ENCODE assay signal across 3 cellular contexts in the genomic region with DNA sequence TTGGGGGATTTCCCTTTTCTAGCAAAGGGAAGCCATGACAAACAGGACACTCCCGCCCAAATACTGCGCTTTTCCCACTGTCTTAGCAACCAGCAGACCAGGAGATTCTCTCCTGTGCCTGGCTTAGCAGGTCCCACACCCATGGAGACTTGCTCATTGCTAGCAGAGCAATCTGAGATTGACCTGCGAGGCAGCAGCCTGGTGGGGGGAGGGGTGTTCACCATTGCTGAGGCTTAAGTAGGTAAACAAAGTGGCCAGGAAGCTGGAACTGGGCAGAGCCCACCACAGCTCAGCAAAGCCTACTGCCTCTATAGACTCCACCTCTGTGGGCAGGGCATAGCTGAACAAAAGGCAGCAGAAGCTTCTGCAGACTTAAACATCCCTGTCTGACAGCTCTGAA.
A peak's percentile ranks its signal among the peaks of the same experiment; 100 is the strongest.
DNase-seq lines count a peak whose midpoint lies in the region; ATAC-seq, FAIRE-seq and TF ChIP-seq lines count a peak whose summit lies in the region.
"Not testable (repeated sequence)": the region's sequence is repeated elsewhere in the genome, so short reads cannot be mapped to it uniquely, and the experiment has no call there.

No MANE protein-coding gene starts in this region.

- H3K4me2 ChIP-seq in HepG2 (ENCODE audit: low read depth, low read length); neuronal stem cell (ENCODE audit: insufficient read depth, low read length, poor library complexity, severe bottlenecking): not testable (repeated sequence)

- H3K9me3 ChIP-seq in NT2/D1 (ENCODE audit: insufficient read depth, low read length); HepG2 (ENCODE audit: low read length); neuronal stem cell (replicated peaks in 1 of 2; ENCODE audit: control insufficient read depth in 2 of 2, insufficient read depth in 1 of 2, low read depth in 1 of 2, low read length in 2 of 2): not testable (repeated sequence)

- not testable (repeated sequence) for H2BK5ac ChIP-seq in neuronal stem cell (ENCODE audit: low read length)

- not testable (repeated sequence) for ATAC-seq in HepG2

- H3K36me3 ChIP-seq in NT2/D1 (ENCODE audit: insufficient read depth, insufficient read length, low read length); HepG2 (replicated peaks in 1 of 2; ENCODE audit: control insufficient read depth in 1 of 2, insufficient read depth in 2 of 2, low read length in 2 of 2); neuronal stem cell (replicated peaks in 1 of 2; ENCODE audit: control insufficient read depth in 2 of 2, insufficient read depth in 2 of 2, low read length in 2 of 2): not testable (repeated sequence)

- in situ Hi-C loops in HepG2 (cut with HindIII; ENCODE audit: extremely low pct_ligation_motif_present, low pct_unique_long_range_greater_than_20kb): not testable (repeated sequence)

- WGBS in HepG2 (ENCODE audit: low lambda C conversion rate): no CpG with 5 or more reads among the region's 3 CpGs
- no CpG with 5 or more reads among the region's 3 CpGs for WGBS in neuronal stem cell (ENCODE audit: extremely low coverage in 2 of 2, insufficient read length in 2 of 2, insufficient replicate concordance in 1 of 2), 2 donors

- BruUV-seq in HepG2 (replicated peaks; lab: Mats Ljungman, UMichigan): not testable (repeated sequence)

- H3K79me2 ChIP-seq in HepG2 (ENCODE audit: insufficient read depth, low read length): not testable (repeated sequence)

- H3K4me3 ChIP-seq in NT2/D1 (ENCODE audit: insufficient read length, low read depth); HepG2 (replicated peaks in 1 of 3; ENCODE audit: insufficient read depth in 1 of 3, low read depth in 2 of 3, low read length in 3 of 3); neuronal stem cell (ENCODE audit: low read length in 2 of 2): not testable (repeated sequence)

- H4K91ac ChIP-seq in neuronal stem cell (ENCODE audit: low read depth, low read length, poor library complexity): not testable (repeated sequence)

- H4K20me1 ChIP-seq in HepG2 (ENCODE audit: insufficient read depth, low read length): not testable (repeated sequence)

- not testable (repeated sequence) for H2BK120ac ChIP-seq in neuronal stem cell (ENCODE audit: low read depth, low read length)

- FAIRE-seq in HepG2 (lab: Jason Lieb, UNC): not testable (repeated sequence)

- not testable (repeated sequence) for H3K79me1 ChIP-seq in neuronal stem cell (ENCODE audit: low read depth, low read length)

- not testable (repeated sequence) for H3K27ac ChIP-seq in HepG2 (ENCODE audit: extremely low read length, insufficient read depth, low read length); neuronal stem cell (replicated peaks; ENCODE audit: low read length)

- TF ChIP-seq RAD21 in HepG2 (CRISPR knock-in tag; IDR thresholded peaks at IDR 0.05): not testable (repeated sequence)

- not testable (repeated sequence) for H4K8ac ChIP-seq in neuronal stem cell (ENCODE audit: low read depth, low read length)

- not testable (repeated sequence) for H3K4ac ChIP-seq in neuronal stem cell (ENCODE audit: low read length)

- H2BK12ac ChIP-seq in neuronal stem cell (ENCODE audit: low read length): not testable (repeated sequence)

- peak overlapping the region; percentile 48 for H3K18ac ChIP-seq in neuronal stem cell (ENCODE audit: low read length)

- H3K23ac ChIP-seq in neuronal stem cell (ENCODE audit: low read depth, low read length, poor library complexity): not testable (repeated sequence)

- H2AFZ ChIP-seq in HepG2 (ENCODE audit: low read length); neuronal stem cell (ENCODE audit: low read length): not testable (repeated sequence)

- CTCF ChIA-PET in HepG2 (lab: Yijun Ruan, JAX; ENCODE audit: low intra/inter-chr PET ratio, low total read pairs): not testable (repeated sequence)

- not testable (repeated sequence) for TF ChIP-seq POLR2A in HepG2 (IDR thresholded peaks at IDR 0.05; ENCODE audit: insufficient read depth in 1 of 2, low read depth in 2 of 2, low read length in 2 of 2)

- POLR2A ChIA-PET in HepG2 (lab: Yijun Ruan, JAX): not testable (repeated sequence)

- not testable (repeated sequence) for H3K9ac ChIP-seq in NT2/D1 (ENCODE audit: insufficient read length, low read depth); HepG2 (ENCODE audit: insufficient read depth, low read depth, low read length); neuronal stem cell (ENCODE audit: low read depth, low read length, poor library complexity)

- H2BK15ac ChIP-seq in neuronal stem cell (ENCODE audit: low read length): not testable (repeated sequence)

- not testable (repeated sequence) for TF ChIP-seq CTCF in HepG2 (CRISPR knock-in tag; IDR thresholded peaks at IDR 0.05)

- intact Hi-C loops in HepG2 (cut with micrococcal nuclease; ENCODE audit: unreplicated experiment): not testable (repeated sequence)

- not testable (repeated sequence) for H3K4me1 ChIP-seq in NT2/D1 (ENCODE audit: insufficient read depth, insufficient read length); neuronal stem cell (ENCODE audit: control insufficient read depth in 2 of 2, insufficient read depth in 1 of 2, low read depth in 1 of 2, low read length in 2 of 2)
- peaks cover 54% of the 10 kb centered on the region for H3K4me1 ChIP-seq in HepG2 (ENCODE audit: insufficient read depth, low read length)

- DNase-seq in NT2/D1 (ENCODE audit: low read depth, low spot score): peak; percentile 9
- DNase-seq in HepG2 (ENCODE audit: low spot score): peak; percentile 22
- not testable (repeated sequence) for DNase-seq in neuronal stem cell (ENCODE audit: low spot score)

- not testable (repeated sequence) for TF ChIP-seq EP300 in HepG2 (IDR thresholded peaks at IDR 0.05; ENCODE audit: low read depth in 2 of 2, low read length in 2 of 2); HepG2 (CRISPR knock-in tag; IDR thresholded peaks at IDR 0.05; ENCODE audit: borderline replicate concordance)

- not testable (repeated sequence) for H3K27me3 ChIP-seq in NT2/D1 (ENCODE audit: insufficient read depth, insufficient read length); HepG2 (ENCODE audit: control insufficient read depth in 1 of 2, insufficient read depth in 2 of 2, low read length in 2 of 2); neuronal stem cell (ENCODE audit: control insufficient read depth in 3 of 3, insufficient read depth in 3 of 3, low read depth in 1 of 3, low read length in 3 of 3)

- H3K14ac ChIP-seq in neuronal stem cell (ENCODE audit: low read length): not testable (repeated sequence)

- not testable (repeated sequence) for H2AK5ac ChIP-seq in neuronal stem cell (ENCODE audit: low read depth, low read length)

TF ChIP-seq in HepG2, 621 proteins besides CTCF, POLR2A, EP300 and RAD21 (continues in another document):
- TF ChIP-seq, protein P1, sequence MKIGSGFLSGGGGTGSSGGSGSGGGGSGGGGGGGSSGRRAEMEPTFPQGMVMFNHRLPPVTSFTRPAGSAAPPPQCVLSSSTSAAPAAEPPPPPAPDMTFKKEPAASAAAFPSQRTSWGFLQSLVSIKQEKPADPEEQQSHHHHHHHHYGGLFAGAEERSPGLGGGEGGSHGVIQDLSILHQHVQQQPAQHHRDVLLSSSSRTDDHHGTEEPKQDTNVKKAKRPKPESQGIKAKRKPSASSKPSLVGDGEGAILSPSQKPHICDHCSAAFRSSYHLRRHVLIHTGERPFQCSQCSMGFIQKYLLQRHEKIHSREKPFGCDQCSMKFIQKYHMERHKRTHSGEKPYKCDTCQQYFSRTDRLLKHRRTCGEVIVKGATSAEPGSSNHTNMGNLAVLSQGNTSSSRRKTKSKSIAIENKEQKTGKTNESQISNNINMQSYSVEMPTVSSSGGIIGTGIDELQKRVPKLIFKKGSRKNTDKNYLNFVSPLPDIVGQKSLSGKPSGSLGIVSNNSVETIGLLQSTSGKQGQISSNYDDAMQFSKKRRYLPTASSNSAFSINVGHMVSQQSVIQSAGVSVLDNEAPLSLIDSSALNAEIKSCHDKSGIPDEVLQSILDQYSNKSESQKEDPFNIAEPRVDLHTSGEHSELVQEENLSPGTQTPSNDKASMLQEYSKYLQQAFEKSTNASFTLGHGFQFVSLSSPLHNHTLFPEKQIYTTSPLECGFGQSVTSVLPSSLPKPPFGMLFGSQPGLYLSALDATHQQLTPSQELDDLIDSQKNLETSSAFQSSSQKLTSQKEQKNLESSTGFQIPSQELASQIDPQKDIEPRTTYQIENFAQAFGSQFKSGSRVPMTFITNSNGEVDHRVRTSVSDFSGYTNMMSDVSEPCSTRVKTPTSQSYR (CRISPR knock-in tag; IDR thresholded peaks at IDR 0.05; ENCODE audit: borderline replicate concordance): peak; percentile 83
- TF ChIP-seq PITX1 (CRISPR knock-in tag; IDR thresholded peaks at IDR 0.05): peak; percentile 56; the same call in 1 of the 2 replicates
- TF ChIP-seq ZNF274 (CRISPR knock-in tag; IDR thresholded peaks at IDR 0.05): 0 out of 2 replicates have a peak, but pooled peaks have one; percentile 31
- TF ChIP-seq FOXA3 (CRISPR knock-in tag; IDR thresholded peaks at IDR 0.05): 0 out of 2 replicates have a peak, but pooled peaks have one; percentile 6
- TF ChIP-seq SALL1 (CRISPR knock-in tag; IDR thresholded peaks at IDR 0.05): peak; percentile 20; the same call in 1 of the 2 replicates
